Comparison of ENCODE assay signal across 7 cellular contexts in the genomic region with DNA sequence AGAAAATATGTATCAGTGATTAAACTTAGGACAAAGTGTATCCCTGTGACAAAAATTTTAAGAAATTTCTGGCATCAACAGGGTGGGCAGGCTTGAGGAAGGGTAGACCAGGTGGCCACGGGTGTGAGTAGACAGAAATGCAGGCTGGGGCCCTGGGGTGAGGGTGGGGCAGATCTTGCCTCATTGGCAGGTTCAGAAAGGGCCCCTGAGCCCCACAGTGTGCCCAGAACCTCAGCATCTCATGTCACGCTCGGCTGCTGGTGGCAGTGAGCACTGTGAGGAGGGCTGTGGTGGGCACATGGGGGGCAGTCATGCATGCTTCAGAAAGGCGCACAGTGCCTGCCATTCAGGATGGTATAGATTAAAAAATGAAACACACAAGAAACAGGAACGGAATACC. TPM values are rescaled to one million over a fixed set of nuclear protein-coding genes. Genes with fewer than 3 reads are reported as not detected.
"Had no signal": no experiment of that assay in that cellular context is flagged by ENCODE, and none has a peak within 500 bp of the region (broad histone marks: within the 10 kb centered on the region; RNA-seq: fewer than 3 reads in every experiment).

No MANE protein-coding gene starts in this region.

- ATAC-seq: GM23338, HepG2 had no signal

- H3K4me3 Mint-ChIP-seq: GM23338, H9 had no signal

- H3K4me1 Mint-ChIP-seq: GM23338, H9, IgD-negative memory B cell had no signal

- DNase-seq: H9, HCEC 1CT had no signal

- H3K36me3 Mint-ChIP-seq: IgD-negative memory B cell had no signal

- H3K27ac Mint-ChIP-seq: GM23338, H9, IgD-negative memory B cell had no signal

- H3K4me3 ChIP-seq: GM23338 had no signal

RNA-seq across cellular contexts. Expression of gene ASB18, which starts 7.6 kb away (rescaled TPM):
- total RNA-seq: GM23338, H1, H9, HepG2, HT1080 had no signal
- polyA plus RNA-seq: GM23338, H1, HepG2, IgD-negative memory B cell had no signal
